Comparison of ENCODE assay signal across 1 cellular context in genomic region chr10:49606981-49607535, GRCh38.
TF ChIP-seq lines count a peak whose summit lies in the region.

No MANE protein-coding gene starts in this region.

TF ChIP-seq in SK-N-SH, 30 proteins besides CTCF, POLR2A, EP300 and RAD21 (continued from another document):
- TF ChIP-seq IRF3 (IDR thresholded peaks at IDR 0.05; ENCODE audit: low read depth, low read length) (no peak), TEAD4 (IDR thresholded peaks at IDR 0.05; ENCODE audit: borderline replicate concordance, insufficient read depth) (no peak)
TF ChIP-seq in SK-N-SH: peak in this region for 1.
